ENCODE assay signal across 14 cellular contexts in the genomic region with DNA sequence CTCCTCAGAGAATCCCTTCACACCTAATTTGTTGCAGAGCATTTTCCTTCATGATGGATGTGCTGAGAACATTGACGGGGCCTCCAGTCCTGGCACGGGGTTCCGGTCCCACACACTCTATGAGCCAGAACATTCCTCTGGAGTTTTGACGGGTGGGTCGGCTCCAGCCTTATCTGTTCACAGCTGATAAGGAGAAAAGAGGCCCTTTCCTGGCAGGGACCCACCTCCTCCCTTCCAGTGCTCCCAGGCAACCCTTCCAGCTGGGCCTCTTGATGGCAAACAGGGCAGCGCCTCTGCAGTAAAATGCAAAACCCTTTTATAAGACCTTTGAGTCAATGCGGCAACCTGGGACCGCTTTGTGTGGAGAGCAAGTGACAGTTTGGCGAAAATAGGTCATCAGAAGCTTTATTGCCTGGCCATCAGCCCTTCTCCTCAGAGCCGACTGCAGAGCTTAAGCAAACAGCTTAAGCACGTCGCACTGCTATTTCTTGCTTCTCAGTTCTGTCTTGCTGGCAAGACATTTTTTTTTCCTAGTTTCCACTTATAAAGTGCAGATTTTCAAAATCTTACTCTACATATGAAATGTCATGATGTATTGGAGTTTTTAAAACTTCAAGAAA. TPM values are rescaled to one million over a fixed set of nuclear protein-coding genes. Genes with fewer than 3 reads are reported as not detected.
"Had no signal": no experiment of that assay in that cellular context is flagged by ENCODE, and none has a peak within 500 bp of the region (broad histone marks: within the 10 kb centered on the region; RNA-seq: fewer than 3 reads in every experiment).

No MANE protein-coding gene starts in this region.

RNA-seq across cellular contexts. Expression of gene CFC1B, which starts 2.4 kb away (rescaled TPM):
- total RNA-seq: cerebellum, dermis blood vessel endothelial cell, esophagus mucosa, esophagus squamous epithelium, gastrocnemius medialis, glomerular endothelial cell, kidney, left lobe of liver, left ventricle myocardium inferior, lower leg skin, lung microvascular endothelial cell, mesenteric fat pad, mesothelial cell of epicardium, mucosa of gallbladder had no signal

RNA-seq across cellular contexts. Expression of gene POTEI, which starts 9.5 kb away (rescaled TPM):
- total RNA-seq: esophagus mucosa, esophagus squamous epithelium, gastrocnemius medialis, kidney, left lobe of liver, left ventricle myocardium inferior, lower leg skin, mesenteric fat pad had no signal
